Comparison of ENCODE assay signal across 5 cellular contexts in the genomic region with DNA sequence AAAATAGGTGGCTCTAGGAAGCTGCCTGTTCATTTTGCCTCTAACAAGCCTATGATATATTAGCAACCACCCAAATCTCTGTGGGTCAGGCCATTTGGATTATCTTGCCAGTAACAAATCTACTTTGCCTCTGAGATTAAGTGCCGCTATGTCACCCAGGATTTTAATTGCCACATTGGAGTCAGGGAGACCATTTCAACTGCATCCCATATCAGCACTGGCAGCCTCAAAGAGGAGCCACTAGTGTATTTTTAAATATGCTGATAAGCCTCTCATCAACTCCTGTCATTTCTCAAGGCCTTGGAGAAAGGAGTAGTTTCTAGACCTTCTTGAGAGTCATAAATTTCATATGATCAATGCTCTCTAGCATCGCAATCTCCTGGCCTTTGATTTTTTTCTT. TPM values are rescaled to one million over a fixed set of nuclear protein-coding genes. Genes with fewer than 3 reads are reported as not detected.
"Had no signal": no experiment of that assay in that cellular context is flagged by ENCODE, and none has a peak within 500 bp of the region (broad histone marks: within the 10 kb centered on the region; RNA-seq: fewer than 3 reads in every experiment).

No MANE protein-coding gene starts in this region.

- ATAC-seq: GM23338 had no signal

- DNase-seq: H9, HCEC 1CT, IMR-90 had no signal

RNA-seq across cellular contexts. Expression of a gene that starts 12.1 kb away (rescaled TPM):
- total RNA-seq: HT-29 had no signal
